25 cellular contexts compared by ENCODE assay signal in genomic region chr3:143132246-143132980, GRCh38. TPM values are rescaled to one million over a fixed set of nuclear protein-coding genes. Genes with fewer than 3 reads are reported as not detected.
DNase-seq lines count a peak whose midpoint lies in the region; ATAC-seq and TF ChIP-seq lines count a peak whose summit lies in the region.
"Had no signal": no experiment of that assay in that cellular context is flagged by ENCODE, and none has a peak within 500 bp of the region (broad histone marks: within the 10 kb centered on the region; RNA-seq: fewer than 3 reads in every experiment).

No MANE protein-coding gene starts in this region.

- DNase-seq in activated CD4-positive, alpha-beta T cell treated with anti-CD3 and anti-CD28 coated beads for 36 hours = no peak
- no peak for DNase-seq in activated CD4-positive, alpha-beta T cell treated with anti-CD3 and anti-CD28 coated beads for 48 hours
- DNase-seq in GM06990 (ENCODE audit: extremely low read depth, insufficient read length) (peak; percentile 21), immature natural killer cell (no peak), NCI-H1105 (lab: John Stamatoyannopoulos, UW) (no peak), mesothelial cell of epicardium (ENCODE audit: low spot score in 2 of 2, unreplicated experiment in 2 of 2) (no peak)
- DNase-seq: 8988T; Caco-2; CD4-positive, alpha-beta memory T cell; DMS 273 treated with DMSO at 0.1 percent for 48 hours; DND-41; GM23248; H9; HFFc6; KG1; NCI-H1092; NCI-H2029; NCI-H226; NCI-H524; NCI-H774; NK-92 treated with Interleukin-12 subunit alpha and Interleukin-12 subunit beta, amount 100 ng/mL, for 24 hours; SIG-M5; SK-N-SH had no signal

- CTCF ChIA-PET in activated CD4-positive, alpha-beta T cell treated with anti-CD3 and anti-CD28 coated beads for 36 hours (lab: Charles Lee) = interaction anchor here (1.0 to 1.5 kb wide), 3 partner anchors 11 to 301 kb away, joined by 3 to 5 read pairs (median 3); no protein-coding TSS in a partner anchor

- peaks cover 20% of the 10 kb centered on the region for H3K4me1 Mint-ChIP-seq in activated CD4-positive, alpha-beta T cell treated with anti-CD3 and anti-CD28 coated beads for 36 hours
- H3K4me1 Mint-ChIP-seq in immature natural killer cell = peaks cover 65 to 69% of the 10 kb centered on the region in 2 donors
- H3K4me1 Mint-ChIP-seq in mesothelial cell of epicardium = no peaks in the 10 kb centered on the region
- H3K4me1 Mint-ChIP-seq: CD4-positive, alpha-beta memory T cell had no signal

- peak; percentile 39 for ATAC-seq in activated CD4-positive, alpha-beta T cell treated with anti-CD3 and anti-CD28 coated beads for 36 hours
- peak; percentile 38 for ATAC-seq in HG02610 (IDR thresholded peaks at IDR 0.05; ENCODE audit: unreplicated experiment)

- intact Hi-C loops in activated CD4-positive, alpha-beta T cell treated with anti-CD3 and anti-CD28 coated beads for 36 hours (cut with DNase I, micrococcal nuclease) = no loop called here

- H3K27ac Mint-ChIP-seq in activated CD4-positive, alpha-beta T cell treated with anti-CD3 and anti-CD28 coated beads for 36 hours = no peak overlapping the region
- peak overlapping the region in 5 of 6 donors; percentile 18 to 74 (median 26) for H3K27ac Mint-ChIP-seq in immature natural killer cell
- no peak overlapping the region for H3K27ac Mint-ChIP-seq in mesothelial cell of epicardium
- H3K27ac Mint-ChIP-seq: CD4-positive, alpha-beta memory T cell; H9; HFFc6 had no signal

- H3K9me3 Mint-ChIP-seq in activated CD4-positive, alpha-beta T cell treated with anti-CD3 and anti-CD28 coated beads for 36 hours (ENCODE audit: low read depth) = no peaks in the 10 kb centered on the region
- no peaks in the 10 kb centered on the region for H3K9me3 Mint-ChIP-seq in immature natural killer cell
- H3K9me3 Mint-ChIP-seq in mesothelial cell of epicardium = no peaks in the 10 kb centered on the region
- H3K9me3 Mint-ChIP-seq: H9, HFFc6 had no signal

- no peaks in the 10 kb centered on the region for H3K27me3 Mint-ChIP-seq in activated CD4-positive, alpha-beta T cell treated with anti-CD3 and anti-CD28 coated beads for 36 hours
- H3K27me3 Mint-ChIP-seq in immature natural killer cell (ENCODE audit: low read depth in 3 of 3) (peaks cover 0 to 2% (median 0%) of the 10 kb centered on the region in 3 donors), mesothelial cell of epicardium (ENCODE audit: low read depth) (peaks cover 62% of the 10 kb centered on the region)
- H3K27me3 Mint-ChIP-seq: CD4-positive, alpha-beta memory T cell had no signal

- POLR2A ChIA-PET in activated CD4-positive, alpha-beta T cell treated with anti-CD3 and anti-CD28 coated beads for 36 hours (lab: Charles Lee) = no interaction called here

- no peak overlapping the region for H3K4me3 ChIP-seq in GM06990 (replicated peaks; ENCODE audit: low read depth, low read length)
- H3K4me3 ChIP-seq: BLaER1 treated with 17β-estradiol and CSF1 and Interleukin-3, amounts not matched to agents 10 nM and 100 nM; GM23248 had no signal

- TF ChIP-seq CTCF in GM06990 (IDR thresholded peaks at IDR 0.05; ENCODE audit: insufficient read depth, low read length, poor library complexity, severe bottlenecking) (no peak), mesothelial cell of epicardium (IDR thresholded peaks at IDR 0.05; ENCODE audit: unreplicated experiment) (no peak)

- H3K27me3 ChIP-seq in GM06990 (replicated peaks; ENCODE audit: control insufficient read depth, insufficient read depth, low read length) = no peaks in the 10 kb centered on the region
- H3K27me3 ChIP-seq: BLaER1 treated with 17β-estradiol and CSF1 and Interleukin-3, amounts not matched to agents 10 nM and 100 nM had no signal

- no peaks in the 10 kb centered on the region for H3K36me3 Mint-ChIP-seq in activated CD4-positive, alpha-beta T cell treated with anti-CD3 and anti-CD28 coated beads for 36 hours (ENCODE audit: low read depth)
- H3K36me3 Mint-ChIP-seq in immature natural killer cell = peaks cover 8 to 42% (median 24%) of the 10 kb centered on the region in 3 donors
- no peaks in the 10 kb centered on the region for H3K36me3 Mint-ChIP-seq in mesothelial cell of epicardium
- H3K36me3 Mint-ChIP-seq: CD4-positive, alpha-beta memory T cell had no signal

- no peak overlapping the region for H3K4me3 Mint-ChIP-seq in activated CD4-positive, alpha-beta T cell treated with anti-CD3 and anti-CD28 coated beads for 36 hours
- no peak overlapping the region for H3K4me3 Mint-ChIP-seq in immature natural killer cell
- no peak overlapping the region for H3K4me3 Mint-ChIP-seq in mesothelial cell of epicardium
- H3K4me3 Mint-ChIP-seq: CD4-positive, alpha-beta memory T cell; H9; HFFc6 had no signal

- H3K36me3 ChIP-seq in GM06990 (ENCODE audit: control insufficient read depth, insufficient read depth, low read length) = peaks cover 1% of the 10 kb centered on the region

RNA-seq across cellular contexts. Expression of gene CHST2, which starts 12.8 kb away (rescaled TPM):
- 1 to 10 TPM; 5.1 to 6.8 TPM for total RNA-seq in activated CD4-positive, alpha-beta T cell treated with anti-CD3 and anti-CD28 coated beads for 36 hours
- polyA plus RNA-seq in immature natural killer cell = 100 to 1,000 TPM; 105 to 117 (median 116) TPM
- total RNA-seq in mesothelial cell of epicardium = 11.8 to 13.4 TPM (median 12.6 TPM) in 3 replicates
- total RNA-seq: Caco-2 had no signal

Comparison
In these comparisons a context has a peak if more than half of its experiments do, and no peak if none do; other contexts are left out.
1. H3K27ac Mint-ChIP-seq: peak in immature natural killer cell (5 of 6); none in activated CD4-positive, alpha-beta T cell treated with anti-CD3 and anti-CD28 coated beads for 36 hours (single experiment) and mesothelial cell of epicardium (single experiment).